ENCODE assay signal across 18 cellular contexts in the genomic region with DNA sequence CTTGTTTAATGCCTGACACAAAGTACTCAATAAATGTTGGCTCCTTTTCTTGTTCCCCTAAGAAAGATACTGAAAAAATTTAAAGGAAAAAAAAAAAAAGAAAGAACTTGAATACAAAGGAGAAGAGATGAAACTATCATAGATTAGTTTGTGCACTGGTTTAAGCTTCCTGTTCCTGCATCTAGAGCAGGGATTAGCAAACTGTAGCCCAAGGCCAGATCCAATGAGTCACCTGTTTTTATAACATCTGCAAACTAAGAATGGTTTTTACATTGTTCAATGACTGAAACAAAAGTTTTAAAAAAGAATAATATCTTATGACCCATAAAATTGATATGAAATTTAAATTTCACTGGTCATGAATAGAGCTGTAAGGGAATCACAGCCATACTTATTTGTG. TPM values are rescaled to one million over a fixed set of nuclear protein-coding genes. Genes with fewer than 3 reads are reported as not detected.
DNase-seq lines count a peak whose midpoint lies in the region; ATAC-seq, FAIRE-seq and TF ChIP-seq lines count a peak whose summit lies in the region.
"Had no signal": no experiment of that assay in that cellular context is flagged by ENCODE, and none has a peak within 500 bp of the region (broad histone marks: within the 10 kb centered on the region; RNA-seq: fewer than 3 reads in every experiment).

No MANE protein-coding gene starts in this region.

- no peaks in the 10 kb centered on the region for H3K9me3 Mint-ChIP-seq in stimulated activated effector memory CD8-positive, alpha-beta T cell treated with anti-CD3 and anti-CD28 coated beads, Interleukin-12 subunit alpha, Interleukin-12 subunit beta, amount 100 ng/mL, for 72 hours

- TF ChIP-seq CTCF in bronchial epithelial cell (IDR thresholded peaks at IDR 0.05; ENCODE audit: insufficient read depth, low read length, severe bottlenecking), result no peak
- no peak for TF ChIP-seq CTCF in mucosa of descending colon (IDR thresholded peaks at IDR 0.05)

- H3K36me3 Mint-ChIP-seq in stimulated activated effector memory CD8-positive, alpha-beta T cell treated with anti-CD3 and anti-CD28 coated beads, Interleukin-12 subunit alpha, Interleukin-12 subunit beta, amount 100 ng/mL, for 72 hours, result no peaks in the 10 kb centered on the region

- H3K4me3 ChIP-seq in bronchial epithelial cell (ENCODE audit: low read depth, low read length) (no peak overlapping the region), mucosa of descending colon (no peak overlapping the region)
- H3K4me3 ChIP-seq: tibial nerve had no signal

- no peaks in the 10 kb centered on the region for H3K36me3 ChIP-seq in bronchial epithelial cell (ENCODE audit: control insufficient read depth, insufficient read depth, low read length)
- no peaks in the 10 kb centered on the region for H3K36me3 ChIP-seq in mucosa of descending colon (ENCODE audit: low read depth)
- H3K36me3 ChIP-seq: BE2C, tibial nerve had no signal

- intact Hi-C loops in mucosa of descending colon (cut with DNase I, micrococcal nuclease), result no loop called here

- DNase-seq in AG20443 (ENCODE audit: low spot score) (peak; percentile 31), LoVo (ENCODE audit: low spot score) (peak; percentile 43), bronchial epithelial cell (ENCODE audit: low read depth) (peak; percentile 92), mucosa of descending colon (no peak), NCI-H526 (lab: John Stamatoyannopoulos, UW) (no peak), Kasumi-1 (lab: John Stamatoyannopoulos, UW) (no peak), NCI-H524 treated with DMSO at 0.1 percent for 48 hours (lab: John Stamatoyannopoulos, UW) (no peak)
- DNase-seq in stimulated activated effector memory CD8-positive, alpha-beta T cell treated with anti-CD3 and anti-CD28 coated beads, Interleukin-12 subunit alpha, Interleukin-12 subunit beta, amount 100 ng/mL, for 72 hours (ENCODE audit: low spot score in 2 of 2), result no peak
- DNase-seq: activated CD8-positive, alpha-beta memory T cell treated with anti-CD3 and anti-CD28 coated beads for 24 hours; BE2C; DMS 273 treated with DMSO at 0.1 percent for 48 hours; foreskin melanocyte; mesendoderm; NCI-H1436 treated with DMSO at 0.1 percent for 48 hours; NCI-H446 treated with DMSO at 0.1 percent for 48 hours; right cardiac atrium; stimulated activated CD4-positive, alpha-beta T cell treated with anti-CD3 and anti-CD28 coated beads, Interleukin-4, amount 100 ng/mL, for 24 hours had no signal

- no peaks in the 10 kb centered on the region for H3K4me1 ChIP-seq in mucosa of descending colon (ENCODE audit: low read depth)
- H3K4me1 ChIP-seq: BE2C, tibial nerve had no signal

- peak; percentile 33 for ATAC-seq in mucosa of descending colon
- no peak for ATAC-seq in stimulated activated effector memory CD8-positive, alpha-beta T cell treated with anti-CD3 and anti-CD28 coated beads, Interleukin-12 subunit alpha, Interleukin-12 subunit beta, amount 100 ng/mL, for 72 hours
- ATAC-seq: right cardiac atrium had no signal

- no peak for FAIRE-seq in bronchial epithelial cell (lab: Jason Lieb, UNC)

- peaks cover 9% of the 10 kb centered on the region for H3K4me1 Mint-ChIP-seq in stimulated activated effector memory CD8-positive, alpha-beta T cell treated with anti-CD3 and anti-CD28 coated beads, Interleukin-12 subunit alpha, Interleukin-12 subunit beta, amount 100 ng/mL, for 72 hours

- H3K4me3 Mint-ChIP-seq in stimulated activated effector memory CD8-positive, alpha-beta T cell treated with anti-CD3 and anti-CD28 coated beads, Interleukin-12 subunit alpha, Interleukin-12 subunit beta, amount 100 ng/mL, for 72 hours, result no peak overlapping the region

- no peak overlapping the region for H3K27ac Mint-ChIP-seq in stimulated activated effector memory CD8-positive, alpha-beta T cell treated with anti-CD3 and anti-CD28 coated beads, Interleukin-12 subunit alpha, Interleukin-12 subunit beta, amount 100 ng/mL, for 72 hours

- no peaks in the 10 kb centered on the region for H3K9me3 ChIP-seq in mucosa of descending colon
- H3K9me3 ChIP-seq: BE2C, tibial nerve had no signal

- no peaks in the 10 kb centered on the region for H3K27me3 ChIP-seq in bronchial epithelial cell (ENCODE audit: control insufficient read depth, insufficient read depth, low read length)
- H3K27me3 ChIP-seq: BE2C, tibial nerve had no signal

RNA-seq across cellular contexts. Expression of gene WDR64, which starts 50.4 kb away (rescaled TPM):
- total RNA-seq in bronchial epithelial cell (under 0.01 TPM in 1 of 2 replicates, not detected in the other), mucosa of descending colon (under 1 TPM in 1 of 3 donors, not detected in 2; 0.25 TPM)

Comparison
In these comparisons a context has a peak if more than half of its experiments do, and no peak if none do; other contexts are left out.
1. DNase-seq: peak in AG20443 (single experiment), LoVo (single experiment) and bronchial epithelial cell (single experiment); none in mucosa of descending colon (0 of 3), NCI-H526 (0 of 2), Kasumi-1 (0 of 2), NCI-H524 treated with DMSO at 0.1 percent for 48 hours (single experiment) and stimulated activated effector memory CD8-positive, alpha-beta T cell treated with anti-CD3 and anti-CD28 coated beads, Interleukin-12 subunit alpha, Interleukin-12 subunit beta, amount 100 ng/mL, for 72 hours (0 of 2).